Comparison of ENCODE assay signal across 36 cellular contexts in genomic region chr15:59702351-59702750, GRCh38.
"Had no signal": no experiment of that assay in that cellular context is flagged by ENCODE, and none has a peak within 500 bp of the region (broad histone marks: within the 10 kb centered on the region; RNA-seq: fewer than 3 reads in every experiment).

No MANE protein-coding gene starts in this region.

- H3K4me3 ChIP-seq: colonic mucosa, MG63, Peyer's patch had no signal

- ATAC-seq: activated CD8-positive, alpha-beta memory T cell treated with anti-CD3 and anti-CD28 coated beads, Interleukin-2, amount 10 ng/mL, durations not matched to agents 7 days and 5 days; activated naive CD8-positive, alpha-beta T cell treated with anti-CD3 and anti-CD28 coated beads, Interleukin-2, amount 50 U/mL, for 24 hours; PC-3; Right ventricle myocardium inferior had no signal

- H3K9me3 Mint-ChIP-seq: activated B cell treated with CpG ODN at 0.5 μM for 24 hours; activated CD4-positive, alpha-beta memory T cell treated with anti-CD3 and anti-CD28 coated beads for 36 hours; activated naive CD4-positive, alpha-beta T cell treated with anti-CD3 and anti-CD28 coated beads, Interleukin-2, amount 10 ng/mL, durations not matched to agents 7 days and 5 days; activated naive CD8-positive, alpha-beta T cell treated with anti-CD3 and anti-CD28 coated beads, Interleukin-2, amount 50 U/mL, for 24 hours; brain; T-helper 1 cell treated with Interleukin-12 subunit alpha and Interleukin-12 subunit beta and Interleukin-4 antibody, amounts not matched to agents 30 μg/mL and 1 μg/mL, for 36 hours; T-helper 2 cell treated with Interferon-gamma antibody and Interleukin-4, amounts not matched to agents 5 μg/mL and 100 μg/mL, for 36 hours had no signal

- H3K4me3 Mint-ChIP-seq: activated B cell treated with CpG ODN at 0.5 μM for 24 hours; activated CD4-positive, alpha-beta memory T cell treated with anti-CD3 and anti-CD28 coated beads for 36 hours; activated CD8-positive, alpha-beta memory T cell treated with anti-CD3 and anti-CD28 coated beads, Interleukin-2, amount 10 ng/mL, durations not matched to agents 7 days and 5 days; activated naive CD4-positive, alpha-beta T cell treated with anti-CD3 and anti-CD28 coated beads, Interleukin-2, amount 10 ng/mL, durations not matched to agents 7 days and 5 days; activated naive CD8-positive, alpha-beta T cell; activated naive CD8-positive, alpha-beta T cell treated with anti-CD3 and anti-CD28 coated beads, Interleukin-2, amount 50 U/mL, for 24 hours; brain; T-helper 1 cell treated with Interleukin-12 subunit alpha and Interleukin-12 subunit beta and Interleukin-4 antibody, amounts not matched to agents 30 μg/mL and 1 μg/mL, for 36 hours; T-helper 2 cell treated with Interferon-gamma antibody and Interleukin-4, amounts not matched to agents 5 μg/mL and 100 μg/mL, for 36 hours had no signal

- H3K27me3 Mint-ChIP-seq: activated naive CD8-positive, alpha-beta T cell treated with anti-CD3 and anti-CD28 coated beads, Interleukin-2, amount 50 U/mL, for 24 hours had no signal

- H3K36me3 ChIP-seq: colonic mucosa, MG63, Peyer's patch had no signal

- H3K4me1 Mint-ChIP-seq: activated B cell treated with CpG ODN at 0.5 μM for 24 hours; activated CD8-positive, alpha-beta memory T cell treated with anti-CD3 and anti-CD28 coated beads, Interleukin-2, amount 10 ng/mL, durations not matched to agents 7 days and 5 days; activated naive CD4-positive, alpha-beta T cell treated with anti-CD3 and anti-CD28 coated beads, Interleukin-2, amount 10 ng/mL, durations not matched to agents 7 days and 5 days; activated naive CD8-positive, alpha-beta T cell treated with anti-CD3 and anti-CD28 coated beads, Interleukin-2, amount 50 U/mL, for 24 hours; brain had no signal

- H3K4me1 ChIP-seq: colonic mucosa, Peyer's patch had no signal

- DNase-seq: activated B cell treated with CpG ODN at 0.5 μM for 24 hours; activated CD4-positive, alpha-beta memory T cell treated with anti-CD3 and anti-CD28 coated beads for 36 hours; activated CD4-positive, alpha-beta T cell treated with anti-CD3 and anti-CD28 coated beads for 4 hours; activated CD4-positive, alpha-beta T cell treated with anti-CD3 and anti-CD28 coated beads, Interleukin-2, amount 50 U/mL, for 1 hour; activated CD4-positive, CD25-positive, alpha-beta regulatory T cell treated with anti-CD3 and anti-CD28 coated beads, Interleukin-2, amount 50 U/mL, for 72 hours; activated CD8-positive, alpha-beta memory T cell treated with anti-CD3 and anti-CD28 coated beads for 24 hours; activated CD8-positive, alpha-beta memory T cell treated with anti-CD3 and anti-CD28 coated beads, Interleukin-2, amount 10 ng/mL, durations not matched to agents 7 days and 5 days; activated CD8-positive, alpha-beta memory T cell treated with anti-CD3 and anti-CD28 coated beads, Interleukin-2, amount 50 U/mL, for 48 hours; activated effector memory CD4-positive, alpha-beta T cell treated with Interleukin-2 at 50 U/mL for 16 hours; activated naive CD4-positive, alpha-beta T cell treated with anti-CD3 and anti-CD28 coated beads, Interleukin-2, amount 10 ng/mL, durations not matched to agents 7 days and 5 days; activated naive CD8-positive, alpha-beta T cell treated with anti-CD3 and anti-CD28 coated beads, Interleukin-2, amount 50 U/mL, for 24 hours; activated T-cell treated with anti-CD3 and anti-CD28 coated beads, Interleukin-2, amount 50 U/mL, for 48 hours; anterior cingulate cortex; central memory CD4-positive, alpha-beta T cell; colonic mucosa; Kasumi-1; MV-4-11; NCI-H1092; NCI-H187; NCI-H2029 treated with DMSO at 0.1 percent for 48 hours; NCI-H2107; NCI-H2171; NCI-H510A; NCI-H526; NCI-H748 treated with DMSO at 0.1 percent for 48 hours; NK-92 treated with Interleukin-12 subunit alpha and Interleukin-12 subunit beta, amount 100 ng/mL, for 24 hours; PC-3; Peyer's patch; RPMI8226; SIG-M5 had no signal

- H3K27ac Mint-ChIP-seq: activated B cell treated with CpG ODN at 0.5 μM for 24 hours; activated CD4-positive, alpha-beta memory T cell treated with anti-CD3 and anti-CD28 coated beads for 36 hours; activated CD8-positive, alpha-beta memory T cell treated with anti-CD3 and anti-CD28 coated beads, Interleukin-2, amount 10 ng/mL, durations not matched to agents 7 days and 5 days; activated naive CD4-positive, alpha-beta T cell treated with anti-CD3 and anti-CD28 coated beads, Interleukin-2, amount 10 ng/mL, durations not matched to agents 7 days and 5 days; activated naive CD8-positive, alpha-beta T cell; activated naive CD8-positive, alpha-beta T cell treated with anti-CD3 and anti-CD28 coated beads, Interleukin-2, amount 50 U/mL, for 24 hours; T-helper 1 cell treated with Interleukin-12 subunit alpha and Interleukin-12 subunit beta and Interleukin-4 antibody, amounts not matched to agents 30 μg/mL and 1 μg/mL, for 36 hours; T-helper 2 cell treated with Interferon-gamma antibody and Interleukin-4, amounts not matched to agents 5 μg/mL and 100 μg/mL, for 36 hours had no signal

- H3K36me3 Mint-ChIP-seq: activated CD4-positive, alpha-beta memory T cell treated with anti-CD3 and anti-CD28 coated beads for 36 hours; activated CD8-positive, alpha-beta memory T cell treated with anti-CD3 and anti-CD28 coated beads, Interleukin-2, amount 10 ng/mL, durations not matched to agents 7 days and 5 days; activated naive CD4-positive, alpha-beta T cell treated with anti-CD3 and anti-CD28 coated beads, Interleukin-2, amount 10 ng/mL, durations not matched to agents 7 days and 5 days; activated naive CD8-positive, alpha-beta T cell; brain had no signal

- H3K27me3 ChIP-seq: colonic mucosa, MG63, Peyer's patch had no signal

- H3K27ac ChIP-seq: colonic mucosa, Peyer's patch had no signal

- H3K9me3 ChIP-seq: colonic mucosa, Peyer's patch had no signal
